ENCODE assay signal across 1 cellular context in the genomic region with DNA sequence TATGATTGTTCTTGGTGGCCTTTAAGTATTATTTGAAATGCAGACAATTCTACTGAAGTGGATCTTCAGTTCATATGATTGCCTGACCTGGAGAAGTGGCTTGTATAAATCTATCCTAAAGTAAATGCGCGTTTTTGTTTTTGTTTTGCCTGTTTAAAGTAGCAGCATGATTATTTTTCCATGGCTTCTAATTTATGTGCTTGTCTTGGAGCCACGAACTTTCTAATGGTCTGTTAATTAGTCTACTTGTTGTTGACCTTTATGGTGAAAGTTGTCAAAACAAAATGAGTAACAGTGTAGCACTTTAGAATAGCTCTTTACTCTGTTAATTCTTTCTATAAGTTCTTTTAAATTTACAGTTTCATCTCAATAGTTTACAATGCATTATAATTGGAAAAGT.
TF ChIP-seq lines count a peak whose summit lies in the region.

No MANE protein-coding gene starts in this region.

TF ChIP-seq in HepG2, 621 proteins besides CTCF, POLR2A, EP300 and RAD21:
- TF ChIP-seq SMAD9 (CRISPR knock-in tag; IDR thresholded peaks at IDR 0.05) (no peak), SNRNP70 (IDR thresholded peaks at IDR 0.05; ENCODE audit: low read depth, low read length) (no peak), TCF12 (IDR thresholded peaks at IDR 0.05) (no peak), TCF12 (CRISPR knock-in tag; IDR thresholded peaks at IDR 0.05) (no peak), NFKBIZ (CRISPR knock-in tag; IDR thresholded peaks at IDR 0.05) (no peak), DPF2 (CRISPR knock-in tag; IDR thresholded peaks at IDR 0.05; ENCODE audit: borderline replicate concordance, low read depth) (no peak), PCBP1 (IDR thresholded peaks at IDR 0.05; ENCODE audit: borderline replicate concordance, low read depth, low read length) (no peak), NONO (IDR thresholded peaks at IDR 0.05) (no peak), NONO (CRISPR knock-in tag; conservative IDR thresholded peaks at IDR 0.05) (no peak), NCOA2 (CRISPR knock-in tag; IDR thresholded peaks at IDR 0.05) (no peak), NFKB2 (CRISPR knock-in tag; IDR thresholded peaks at IDR 0.05; ENCODE audit: borderline replicate concordance) (no peak)
- TF ChIP-seq, protein P1, sequence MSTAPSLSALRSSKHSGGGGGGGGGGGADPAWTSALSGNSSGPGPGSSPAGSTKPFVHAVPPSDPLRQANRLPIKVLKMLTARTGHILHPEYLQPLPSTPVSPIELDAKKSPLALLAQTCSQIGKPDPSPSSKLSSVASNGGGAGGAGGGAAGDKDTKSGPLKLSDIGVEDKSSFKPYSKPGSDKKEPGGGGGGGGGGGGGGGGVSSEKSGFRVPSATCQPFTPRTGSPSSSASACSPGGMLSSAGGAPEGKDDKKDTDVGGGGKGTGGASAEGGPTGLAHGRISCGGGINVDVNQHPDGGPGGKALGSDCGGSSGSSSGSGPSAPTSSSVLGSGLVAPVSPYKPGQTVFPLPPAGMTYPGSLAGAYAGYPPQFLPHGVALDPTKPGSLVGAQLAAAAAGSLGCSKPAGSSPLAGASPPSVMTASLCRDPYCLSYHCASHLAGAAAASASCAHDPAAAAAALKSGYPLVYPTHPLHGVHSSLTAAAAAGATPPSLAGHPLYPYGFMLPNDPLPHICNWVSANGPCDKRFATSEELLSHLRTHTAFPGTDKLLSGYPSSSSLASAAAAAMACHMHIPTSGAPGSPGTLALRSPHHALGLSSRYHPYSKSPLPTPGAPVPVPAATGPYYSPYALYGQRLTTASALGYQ (CRISPR knock-in tag; IDR thresholded peaks at IDR 0.05), result no peak
